1 cellular context compared by ENCODE assay signal in genomic region chr11:45031912-45032519, GRCh38.
TF ChIP-seq lines count a peak whose summit lies in the region.

No MANE protein-coding gene starts in this region.

TF ChIP-seq in HepG2, 621 proteins besides CTCF, POLR2A, EP300 and RAD21 (continued from another document):
- no peak for TF ChIP-seq MLXIP (CRISPR knock-in tag; IDR thresholded peaks at IDR 0.05; ENCODE audit: borderline replicate concordance)
- TF ChIP-seq BCLAF1 (IDR thresholded peaks at IDR 0.05) = no peak
- TF ChIP-seq ZNF557 (CRISPR knock-in tag; IDR thresholded peaks at IDR 0.05) = no peak
